Comparison of ENCODE assay signal across 9 cellular contexts in genomic region chr1:11691302-11691914, GRCh38. TPM values are rescaled to one million over a fixed set of nuclear protein-coding genes. Genes with fewer than 3 reads are reported as not detected.
A peak's percentile ranks its signal among the peaks of the same experiment; 100 is the strongest.
DNase-seq lines count a peak whose midpoint lies in the region; ATAC-seq and TF ChIP-seq lines count a peak whose summit lies in the region.
"Had no signal": no experiment of that assay in that cellular context is flagged by ENCODE, and none has a peak within 500 bp of the region (broad histone marks: within the 10 kb centered on the region; RNA-seq: fewer than 3 reads in every experiment).

A gene with protein sequence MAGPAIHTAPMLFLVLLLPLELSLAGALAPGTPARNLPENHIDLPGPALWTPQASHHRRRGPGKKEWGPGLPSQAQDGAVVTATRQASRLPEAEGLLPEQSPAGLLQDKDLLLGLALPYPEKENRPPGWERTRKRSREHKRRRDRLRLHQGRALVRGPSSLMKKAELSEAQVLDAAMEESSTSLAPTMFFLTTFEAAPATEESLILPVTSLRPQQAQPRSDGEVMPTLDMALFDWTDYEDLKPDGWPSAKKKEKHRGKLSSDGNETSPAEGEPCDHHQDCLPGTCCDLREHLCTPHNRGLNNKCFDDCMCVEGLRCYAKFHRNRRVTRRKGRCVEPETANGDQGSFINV (plus strand): TSS chr1:11691710. CDS start chr1:11706259, 14,549 bp downstream.

- H3K4me2 ChIP-seq in skeletal muscle satellite cell (ENCODE audit: low read length), result peak within 1 kb of the TSS; percentile 71

- no peaks in the 10 kb centered on the region; the same call in 1 of the 2 replicates for H3K36me3 ChIP-seq in Panc1 (ENCODE audit: control insufficient read depth, insufficient read depth, low read length)
- no peaks in the 10 kb centered on the region for H3K36me3 ChIP-seq in esophagus (ENCODE audit: control insufficient read depth in 2 of 2, insufficient read depth in 2 of 2, low read length in 1 of 2)
- no peaks in the 10 kb centered on the region for H3K36me3 ChIP-seq in skeletal muscle satellite cell (ENCODE audit: insufficient read depth, low read length)
- H3K36me3 ChIP-seq in uterus, result no peaks in the 10 kb centered on the region

- WGBS in esophagus, 2 donors, result 0 to 1% methylated on average over 27 to 78 of the region's 78 CpGs

- no peak within 1 kb of the TSS for H3K9ac ChIP-seq in skeletal muscle satellite cell (ENCODE audit: low read depth, low read length)

- DNase-seq in NCI-H2029 (lab: John Stamatoyannopoulos, UW), result peak; percentile 7
- DNase-seq in NCI-H2029 treated with DMSO at 0.1 percent for 48 hours (lab: John Stamatoyannopoulos, UW), result no peak
- DNase-seq in Panc1 (ENCODE audit: low read depth, low spot score), result no peak
- no peak for DNase-seq in uterus
- DNase-seq in NOMO-1 treated with dmso at 0.1 percent for 144 hours (lab: John Stamatoyannopoulos, UW; ENCODE audit: unreplicated experiment), result no peak
- no peak for DNase-seq in activated CD4-positive, alpha-beta T cell treated with anti-CD3 and anti-CD28 coated beads for 48 hours

- H3K4me1 ChIP-seq in Panc1 (ENCODE audit: control insufficient read depth, insufficient read depth, low read length) (peaks cover 7% of the 10 kb centered on the region; the same call in 1 of the 2 replicates), esophagus (ENCODE audit: control insufficient read depth in 2 of 2, insufficient read depth in 2 of 2, low read length in 1 of 2) (peaks cover 2 to 9% of the 10 kb centered on the region in 2 donors), skeletal muscle satellite cell (ENCODE audit: control insufficient read depth, insufficient read depth, low read length) (peaks cover 20% of the 10 kb centered on the region), uterus (peaks cover 0 to 17% of the 10 kb centered on the region in 2 donors)

- TF ChIP-seq CTCF in Panc1 (IDR thresholded peaks at IDR 0.05) (no peak), uterus (IDR thresholded peaks at IDR 0.05) (no peak)

- H3K9me3 ChIP-seq in Panc1 (ENCODE audit: control insufficient read depth, insufficient read depth, low read depth, low read length) (no peaks in the 10 kb centered on the region), esophagus (ENCODE audit: control insufficient read depth in 2 of 2, insufficient read depth in 1 of 2, low read depth in 1 of 2, low read length in 1 of 2) (no peaks in the 10 kb centered on the region), skeletal muscle satellite cell (replicated peaks; ENCODE audit: low read length) (no peaks in the 10 kb centered on the region), uterus (no peaks in the 10 kb centered on the region)

- in situ Hi-C loops in Panc1 (cut with HindIII; ENCODE audit: low pct_unique_long_range_greater_than_20kb, low sequenced_read_pairs), result no loop called here

- H3K4me3 ChIP-seq in Panc1 (ENCODE audit: low read depth in 2 of 2, low read length in 2 of 2), result peak within 1 kb of the TSS; percentile 31 to 34
- H3K4me3 ChIP-seq in esophagus (ENCODE audit: low read depth in 1 of 2, low read length in 2 of 2), result peak within 1 kb of the TSS; percentile 10 to 35
- H3K4me3 ChIP-seq in skeletal muscle satellite cell (ENCODE audit: low read length), result peak within 1 kb of the TSS; percentile 53
- H3K4me3 ChIP-seq in uterus, result no peak within 1 kb of the TSS

- no peak for TF ChIP-seq POLR2A in uterus (IDR thresholded peaks at IDR 0.05)

- peak; percentile 63 for ATAC-seq in Panc1

- POLR2A ChIA-PET in Panc1 (lab: Charles Lee), result no interaction called here

- H3K27ac ChIP-seq in Panc1 (ENCODE audit: low read length), result no peak within 1 kb of the TSS
- H3K27ac ChIP-seq in esophagus (ENCODE audit: low read depth in 2 of 2, low read length in 1 of 2), result no peak within 1 kb of the TSS
- no peak within 1 kb of the TSS for H3K27ac ChIP-seq in uterus
- H3K27ac ChIP-seq: C4-2B had no signal

- intact Hi-C loops in Panc1 (cut with micrococcal nuclease; ENCODE audit: unreplicated experiment), result no loop called here
- intact Hi-C loops in uterus (cut with DNase I; ENCODE audit: low total_unique reads), result no loop called here

- no peaks in the 10 kb centered on the region; the same call in 1 of the 2 replicates for H3K27me3 ChIP-seq in Panc1 (ENCODE audit: control insufficient read depth, insufficient read depth, low read length)
- peaks cover 0 to 16% of the 10 kb centered on the region in 2 donors for H3K27me3 ChIP-seq in esophagus (ENCODE audit: control insufficient read depth in 1 of 2, insufficient read depth in 2 of 2, low read length in 2 of 2)
- peaks cover 56% of the 10 kb centered on the region for H3K27me3 ChIP-seq in skeletal muscle satellite cell (ENCODE audit: control insufficient read depth, insufficient read depth, low read length)
- peaks cover 0 to 11% of the 10 kb centered on the region in 2 donors for H3K27me3 ChIP-seq in uterus

- no TSS peak for BruUV-seq in Panc1 (replicated peaks; lab: Mats Ljungman, UMichigan)

- CTCF ChIA-PET in Panc1 (lab: Charles Lee), result no interaction called here

RNA-seq across cellular contexts. Expression of the gene that starts here (rescaled TPM):
- total RNA-seq in Panc1 (2021; ENCODE audit: unreplicated experiment) (0.13 TPM), uterus (under 1 TPM in 2 of 4 donors, not detected in 2; 0.06 to 0.41 TPM)
- polyA plus RNA-seq in Panc1 (2012; ENCODE audit: insufficient read length), result 0.11 TPM
- under 1 TPM; 0.01 to 0.02 TPM for polyA plus RNA-seq in esophagus
- under 0.01 and 0.25 TPM in 2 replicates for total RNA-seq in skeletal muscle satellite cell (2012; rRNA removed)

Comparison
In these comparisons a context has a peak if more than half of its experiments do, and no peak if none do; other contexts are left out.
1. Peak in ATAC-seq and H3K4me3 ChIP-seq in Panc1; RNA of the gene not detected or under 1 TPM.
2. H3K4me3 ChIP-seq: peak in esophagus (2 of 2) and skeletal muscle satellite cell (single experiment); none in uterus (0 of 2).